In the genomic region with DNA sequence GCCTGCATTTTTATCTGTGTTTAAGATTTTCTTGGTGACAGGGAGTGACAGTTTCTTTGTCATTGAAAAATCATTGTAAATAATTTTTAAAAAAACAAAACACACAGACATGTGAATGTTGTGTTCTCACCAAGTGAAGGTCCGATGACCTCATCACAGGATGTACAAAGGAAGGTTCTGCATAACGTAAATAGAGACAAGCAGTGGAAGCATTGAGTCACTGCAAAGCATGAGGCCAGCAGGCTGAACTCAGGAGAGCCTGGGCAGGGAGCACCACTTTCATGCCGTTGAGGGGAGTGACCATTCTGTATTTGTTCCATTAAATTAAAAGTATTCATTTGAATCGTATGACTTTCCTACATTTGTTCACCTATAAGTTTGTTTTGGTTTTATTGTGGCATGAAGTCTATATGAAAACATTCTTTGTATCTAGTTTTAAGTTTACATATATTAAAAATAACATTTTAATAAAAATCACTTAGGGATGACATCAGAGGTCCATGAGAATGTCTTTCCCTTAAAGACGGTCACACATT, we compare ENCODE assay signal across 10 cellular contexts.
A peak's percentile ranks its signal among the peaks of the same experiment; 100 is the strongest.
DNase-seq lines count a peak whose midpoint lies in the region; ATAC-seq lines count a peak whose summit lies in the region.
"Had no signal": no experiment of that assay in that cellular context is flagged by ENCODE, and none has a peak within 500 bp of the region (broad histone marks: within the 10 kb centered on the region; RNA-seq: fewer than 3 reads in every experiment).

No MANE protein-coding gene starts in this region.

- DNase-seq in DMS153 (lab: John Stamatoyannopoulos, UW) (peak; percentile 74), DMS153 treated with DMSO at 0.1 percent for 48 hours (lab: John Stamatoyannopoulos, UW; ENCODE audit: unreplicated experiment) (no peak), RKO (ENCODE audit: low spot score) (peak; percentile 61), renal cortical epithelial cell (ENCODE audit: low read depth) (peak; percentile 85), DMS 273 (lab: John Stamatoyannopoulos, UW; ENCODE audit: unreplicated experiment) (no peak)
- no peak for DNase-seq in activated CD4-positive, alpha-beta T cell treated with anti-CD3 and anti-CD28 coated beads, Interleukin-2, amount 50 U/mL, for 4 hours

- ATAC-seq in esophagus mucosa (peak; percentile 39), HG02678 (IDR thresholded peaks at IDR 0.05; ENCODE audit: unreplicated experiment) (no peak)
- ATAC-seq: GM12878, GM23338 had no signal

Comparison
In these comparisons a context has a peak if more than half of its experiments do, and no peak if none do; other contexts are left out.
1. DNase-seq: peak in DMS153 (single experiment), RKO (single experiment) and renal cortical epithelial cell (single experiment); none in DMS153 treated with DMSO at 0.1 percent for 48 hours (single experiment), DMS 273 (single experiment) and activated CD4-positive, alpha-beta T cell treated with anti-CD3 and anti-CD28 coated beads, Interleukin-2, amount 50 U/mL, for 4 hours (0 of 2).